In the genomic region with DNA sequence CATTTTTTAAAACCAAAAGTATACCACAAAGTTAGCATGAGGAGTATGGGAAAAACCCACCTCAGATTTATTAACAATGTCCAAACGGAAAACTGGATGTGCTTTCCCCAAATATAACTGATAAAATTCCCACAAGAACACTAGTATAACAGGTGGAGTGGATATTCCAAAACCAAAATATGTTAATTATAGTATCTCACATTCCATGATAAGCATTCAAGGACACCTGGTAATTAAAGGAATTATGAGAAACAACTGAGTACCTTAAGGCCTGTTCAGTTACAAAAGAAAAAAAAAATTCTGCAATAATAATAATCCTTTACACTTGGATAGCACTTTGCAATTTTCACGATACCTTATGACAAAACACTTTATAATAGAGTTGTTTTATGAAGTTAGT, we compare ENCODE assay signal across 10 cellular contexts. TPM values are rescaled to one million over a fixed set of nuclear protein-coding genes. Genes with fewer than 3 reads are reported as not detected.
DNase-seq lines count a peak whose midpoint lies in the region; TF ChIP-seq lines count a peak whose summit lies in the region.
"Had no signal": no experiment of that assay in that cellular context is flagged by ENCODE, and none has a peak within 500 bp of the region (broad histone marks: within the 10 kb centered on the region; RNA-seq: fewer than 3 reads in every experiment).

No MANE protein-coding gene starts in this region.

- H3K36me3 Mint-ChIP-seq in chondrocyte (ENCODE audit: low read depth): peaks cover 1% of the 10 kb centered on the region

- H3K9me2 ChIP-seq in DOHH2 (replicated peaks; ENCODE audit: control insufficient read depth, low read length): no peaks in the 10 kb centered on the region
- H3K9me2 ChIP-seq in Loucy (replicated peaks; ENCODE audit: low read depth, low read length): no peaks in the 10 kb centered on the region

- peaks cover 11% of the 10 kb centered on the region for H3K36me3 ChIP-seq in DOHH2 (ENCODE audit: control insufficient read depth, low read length)
- no peaks in the 10 kb centered on the region for H3K36me3 ChIP-seq in Loucy (ENCODE audit: insufficient read depth, low read length)
- no peaks in the 10 kb centered on the region for H3K36me3 ChIP-seq in neuron (ENCODE audit: insufficient read depth, low read length)

- H3K9me3 ChIP-seq in DOHH2 (ENCODE audit: control insufficient read depth, insufficient read depth, low read length) (peaks cover 5% of the 10 kb centered on the region; the same call in 1 of the 2 replicates), Loucy (ENCODE audit: insufficient read depth, low read depth, low read length) (no peaks in the 10 kb centered on the region), neuron (ENCODE audit: low read length) (peaks cover 7% of the 10 kb centered on the region)

- TF ChIP-seq CTCF in DOHH2 (IDR thresholded peaks at IDR 0.05; ENCODE audit: low read depth, low read length, poor library complexity, severe bottlenecking) (no peak), Loucy (conservative IDR thresholded peaks at IDR 0.05; ENCODE audit: low read length) (no peak), chondrocyte (IDR thresholded peaks at IDR 0.05) (no peak)

- H3F3A ChIP-seq in DOHH2 (ENCODE audit: control insufficient read depth, insufficient read depth) (peaks cover 18% of the 10 kb centered on the region), Loucy (ENCODE audit: low read depth) (peaks cover 6% of the 10 kb centered on the region)

- intact Hi-C loops in cardiac septum (cut with DNase I): loop anchor here (5.0 to 10.0 kb wide), 2 partner anchors 131 to 279 kb away; no protein-coding TSS in a partner anchor

- peaks cover 5% of the 10 kb centered on the region for H3K9me3 Mint-ChIP-seq in chondrocyte (ENCODE audit: low read depth)

- peaks cover 21% of the 10 kb centered on the region for H3K4me1 Mint-ChIP-seq in chondrocyte (ENCODE audit: low read depth)

- no peak overlapping the region for H3K27ac Mint-ChIP-seq in chondrocyte (ENCODE audit: unreplicated experiment)

- H3K4me2 ChIP-seq in DOHH2 (ENCODE audit: low read length) (peak overlapping the region; percentile 62), Loucy (ENCODE audit: low read depth, low read length, poor library complexity, severe bottlenecking) (peak overlapping the region; percentile 85)

- H2AFZ ChIP-seq in Loucy (ENCODE audit: low read length): no peak overlapping the region
- H2AFZ ChIP-seq in neuron (ENCODE audit: low read depth, low read length): no peak overlapping the region

- peaks cover 58% of the 10 kb centered on the region for H3K4me1 ChIP-seq in DOHH2 (ENCODE audit: control insufficient read depth, low read length)
- H3K4me1 ChIP-seq in Loucy (ENCODE audit: insufficient read depth, low read length, poor library complexity, severe bottlenecking): peaks cover 58% of the 10 kb centered on the region
- H3K4me1 ChIP-seq in neuron (ENCODE audit: insufficient read depth, low read length): peaks cover 21% of the 10 kb centered on the region

- H3K4me3 ChIP-seq in DOHH2 (ENCODE audit: low read length) (peak overlapping the region; percentile 81), Loucy (ENCODE audit: low read length, poor library complexity, severe bottlenecking) (peak overlapping the region; percentile 81), neuron (ENCODE audit: low read length) (peak overlapping the region; percentile 58)

- H3K9ac ChIP-seq in Loucy (ENCODE audit: low read depth, low read length, poor library complexity, severe bottlenecking): peak overlapping the region; percentile 89

- H3K27ac ChIP-seq in DOHH2 (ENCODE audit: low read depth, low read length): peak overlapping the region; percentile 78

- H3K27me3 ChIP-seq in DOHH2 (ENCODE audit: control insufficient read depth, low read length) (no peaks in the 10 kb centered on the region), Loucy (ENCODE audit: insufficient read depth, low read length, poor library complexity, severe bottlenecking) (no peaks in the 10 kb centered on the region), neuron (ENCODE audit: insufficient read depth, low read length) (no peaks in the 10 kb centered on the region)

- no peaks in the 10 kb centered on the region for H3K27me3 Mint-ChIP-seq in chondrocyte (ENCODE audit: low read depth)

- H4K20me1 ChIP-seq in DOHH2 (ENCODE audit: control insufficient read depth, insufficient read depth, low read depth, low read length) (no peaks in the 10 kb centered on the region), Loucy (ENCODE audit: insufficient read depth, low read length, poor library complexity, severe bottlenecking) (peaks cover 53% of the 10 kb centered on the region)

- peaks cover 75% of the 10 kb centered on the region for H3K79me2 ChIP-seq in DOHH2 (ENCODE audit: control insufficient read depth, low read length)
- peaks cover 66% of the 10 kb centered on the region for H3K79me2 ChIP-seq in Loucy (ENCODE audit: insufficient read depth, low read length)

- DNase-seq in chondrocyte (ENCODE audit: low spot score): no peak
- no peak for DNase-seq in islet precursor cell
- no peak for DNase-seq in cardiac septum (ENCODE audit: low spot score)
- no peak for DNase-seq in HK-2 (ENCODE audit: unreplicated experiment)
- DNase-seq: NCI-H187 treated with DMSO at 0.1 percent for 48 hours, retina, T-helper 9 cell had no signal

- peak overlapping the region; percentile 99 for H3K4me3 Mint-ChIP-seq in chondrocyte (ENCODE audit: unreplicated experiment)

RNA-seq across cellular contexts. Expression of a gene that starts 1.9 kb away (rescaled TPM):
- total RNA-seq in chondrocyte (13.9 to 21.6 TPM (median 19.7 TPM) in 3 replicates), cardiac septum (8.3 TPM)
